Comparison of ENCODE assay signal across 8 cellular contexts in the genomic region with DNA sequence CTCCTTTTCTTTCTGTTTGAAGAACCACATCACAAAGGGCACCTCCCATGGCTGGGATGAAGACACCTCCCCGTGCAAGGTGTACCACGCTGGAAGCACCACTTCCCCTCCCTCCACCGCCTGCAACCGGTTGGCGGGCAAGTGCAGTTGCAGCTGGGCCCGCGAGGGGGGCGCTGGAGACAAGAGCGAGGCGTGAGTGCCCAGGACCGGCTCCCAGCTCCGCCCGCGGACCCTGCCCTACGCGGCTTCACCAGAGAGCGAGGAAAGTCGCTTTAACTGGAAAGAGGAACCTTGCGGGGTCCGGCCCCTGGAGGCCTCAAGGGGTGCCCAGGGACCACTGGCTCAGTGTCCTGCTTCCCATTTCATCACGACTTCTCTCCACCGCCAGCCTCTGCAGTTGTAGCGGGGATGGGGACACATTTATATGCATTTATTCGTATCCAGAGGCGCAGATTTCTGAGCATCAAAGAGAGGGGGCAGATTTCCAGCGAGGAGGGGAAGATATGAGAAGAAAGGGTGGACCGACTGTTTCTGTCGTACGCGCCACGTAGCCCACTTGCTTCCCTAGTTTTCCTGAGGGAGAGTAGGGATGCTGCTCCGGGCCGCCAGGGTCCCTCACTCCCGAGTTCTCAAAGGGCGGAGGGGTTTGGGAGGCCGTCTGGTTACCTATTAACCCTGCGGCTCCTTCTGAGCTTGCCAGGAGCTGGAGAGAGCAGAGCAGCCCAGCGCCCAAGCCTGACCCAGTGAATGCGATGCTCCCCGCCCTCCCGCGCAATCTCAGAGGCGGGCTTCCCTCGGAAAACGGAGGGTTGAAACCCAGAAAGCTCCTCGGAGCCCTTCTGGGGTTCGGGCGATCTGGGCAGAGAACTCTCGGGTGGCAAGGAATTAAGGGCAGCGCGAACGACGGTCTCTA. TPM values are rescaled to one million over a fixed set of nuclear protein-coding genes. Genes with fewer than 3 reads are reported as not detected.
DNase-seq lines count a peak whose midpoint lies in the region; ATAC-seq lines count a peak whose summit lies in the region.

No MANE protein-coding gene starts in this region.

- ATAC-seq in GM18873 (IDR thresholded peaks at IDR 0.05; ENCODE audit: low FRiP score, unreplicated experiment), result peak; percentile 48
- ATAC-seq in HG03103 (IDR thresholded peaks at IDR 0.05; ENCODE audit: low read depth, unreplicated experiment), result peak; percentile 49

- H3K27me3 Mint-ChIP-seq in activated T-cell treated with anti-CD3 and anti-CD28 coated beads, Interleukin-2, amount 50 U/mL, for 24 hours, result peaks cover 63% of the 10 kb centered on the region
- peaks cover 44% of the 10 kb centered on the region for H3K27me3 Mint-ChIP-seq in stimulated activated naive CD8-positive, alpha-beta T cell treated with anti-CD3 and anti-CD28 coated beads, Interleukin-15, Interleukin-2, amounts not matched to agents 100 ng/mL and 50 ng/mL, for 24 hours

- no peaks in the 10 kb centered on the region for H3K9me3 ChIP-seq in esophagus (ENCODE audit: control insufficient read depth in 2 of 2, insufficient read depth in 1 of 2, low read depth in 1 of 2, low read length in 1 of 2)
- no peaks in the 10 kb centered on the region for H3K9me3 ChIP-seq in mucosa of stomach (ENCODE audit: control insufficient read depth, low read length)

- DNase-seq in Ammon's horn (ENCODE audit: low spot score) (peak; percentile 81), NOMO-1 treated with DMSO at 0.1 percent for 48 hours (lab: John Stamatoyannopoulos, UW; ENCODE audit: unreplicated experiment) (peak; percentile 93)
- peak; percentile 76 for DNase-seq in activated T-cell treated with anti-CD3 and anti-CD28 coated beads, Interleukin-2, amount 50 U/mL, for 24 hours

- H3K4me3 Mint-ChIP-seq in activated T-cell treated with anti-CD3 and anti-CD28 coated beads, Interleukin-2, amount 50 U/mL, for 24 hours, result peak overlapping the region; percentile 67
- peak overlapping the region; percentile 64 for H3K4me3 Mint-ChIP-seq in stimulated activated naive CD8-positive, alpha-beta T cell treated with anti-CD3 and anti-CD28 coated beads, Interleukin-15, Interleukin-2, amounts not matched to agents 100 ng/mL and 50 ng/mL, for 24 hours

- no peaks in the 10 kb centered on the region for H3K36me3 Mint-ChIP-seq in activated T-cell treated with anti-CD3 and anti-CD28 coated beads, Interleukin-2, amount 50 U/mL, for 24 hours (ENCODE audit: low read depth)
- H3K36me3 Mint-ChIP-seq in stimulated activated naive CD8-positive, alpha-beta T cell treated with anti-CD3 and anti-CD28 coated beads, Interleukin-15, Interleukin-2, amounts not matched to agents 100 ng/mL and 50 ng/mL, for 24 hours (ENCODE audit: low read depth), result no peaks in the 10 kb centered on the region

- no peak overlapping the region for H3K27ac Mint-ChIP-seq in activated T-cell treated with anti-CD3 and anti-CD28 coated beads, Interleukin-2, amount 50 U/mL, for 24 hours
- no peak overlapping the region for H3K27ac Mint-ChIP-seq in stimulated activated naive CD8-positive, alpha-beta T cell treated with anti-CD3 and anti-CD28 coated beads, Interleukin-15, Interleukin-2, amounts not matched to agents 100 ng/mL and 50 ng/mL, for 24 hours

- H3K36me3 ChIP-seq in esophagus (ENCODE audit: control insufficient read depth in 2 of 2, insufficient read depth in 2 of 2, low read length in 1 of 2), result no peaks in the 10 kb centered on the region
- no peaks in the 10 kb centered on the region for H3K36me3 ChIP-seq in mucosa of stomach (ENCODE audit: control insufficient read depth, insufficient read depth, low read length)

- H3K27ac ChIP-seq in esophagus (ENCODE audit: low read depth in 2 of 2, low read length in 1 of 2), result peak overlapping the region; percentile 26 to 43

- 5 to 10% methylated on average over 53 of the region's 53 CpGs for WGBS in esophagus, 2 donors

- H3K27me3 ChIP-seq in esophagus (ENCODE audit: control insufficient read depth in 1 of 2, insufficient read depth in 2 of 2, low read length in 2 of 2), result peaks cover 0 to 23% of the 10 kb centered on the region in 2 donors
- peaks cover 37% of the 10 kb centered on the region for H3K27me3 ChIP-seq in mucosa of stomach (ENCODE audit: control insufficient read depth, insufficient read depth, low read length)

- H3K9ac ChIP-seq in mucosa of stomach (ENCODE audit: low read length), result peak overlapping the region; percentile 38

- H3K4me3 ChIP-seq in esophagus (ENCODE audit: low read depth in 1 of 2, low read length in 2 of 2) (peak overlapping the region; percentile 49 to 61), mucosa of stomach (ENCODE audit: low read length) (no peak overlapping the region)

- H3K4me1 ChIP-seq in esophagus (ENCODE audit: control insufficient read depth in 2 of 2, insufficient read depth in 2 of 2, low read length in 1 of 2), result peaks cover 3 to 12% of the 10 kb centered on the region in 2 donors
- peaks cover 56% of the 10 kb centered on the region for H3K4me1 ChIP-seq in mucosa of stomach (ENCODE audit: control insufficient read depth, insufficient read depth, low read length)

- H3K4me1 Mint-ChIP-seq in activated T-cell treated with anti-CD3 and anti-CD28 coated beads, Interleukin-2, amount 50 U/mL, for 24 hours (ENCODE audit: low read depth), result peaks cover 33% of the 10 kb centered on the region
- peaks cover 45% of the 10 kb centered on the region for H3K4me1 Mint-ChIP-seq in stimulated activated naive CD8-positive, alpha-beta T cell treated with anti-CD3 and anti-CD28 coated beads, Interleukin-15, Interleukin-2, amounts not matched to agents 100 ng/mL and 50 ng/mL, for 24 hours (ENCODE audit: low read depth)

- no peaks in the 10 kb centered on the region for H3K9me3 Mint-ChIP-seq in activated T-cell treated with anti-CD3 and anti-CD28 coated beads, Interleukin-2, amount 50 U/mL, for 24 hours
- H3K9me3 Mint-ChIP-seq in stimulated activated naive CD8-positive, alpha-beta T cell treated with anti-CD3 and anti-CD28 coated beads, Interleukin-15, Interleukin-2, amounts not matched to agents 100 ng/mL and 50 ng/mL, for 24 hours, result no peaks in the 10 kb centered on the region

RNA-seq across cellular contexts. Expression of a gene that starts 3.5 kb away (rescaled TPM):
- polyA plus RNA-seq in esophagus, result 10 to 100 TPM; 16.8 to 34.1 TPM

RNA-seq across cellular contexts. Expression of a gene that starts 6.6 kb away (rescaled TPM):
- 10 to 100 TPM in 1 of 2 donors, 1 to 10 TPM in 1; 9.7 to 51.4 TPM for polyA plus RNA-seq in esophagus

RNA-seq across cellular contexts. Expression of a gene that starts 18.9 kb away (rescaled TPM):
- 1 to 10 TPM; 1.6 to 3.1 TPM for polyA plus RNA-seq in esophagus

RNA-seq across cellular contexts. Expression of a gene that starts 41.6 kb away (rescaled TPM):
- polyA plus RNA-seq in esophagus, result 1 to 10 TPM; 3.8 to 9.3 TPM
